ENCODE assay signal across 9 cellular contexts in genomic region chr14:104604461-104605449, GRCh38. TPM values are rescaled to one million over a fixed set of nuclear protein-coding genes. Genes with fewer than 3 reads are reported as not detected.
A peak's percentile ranks its signal among the peaks of the same experiment; 100 is the strongest.
DNase-seq lines count a peak whose midpoint lies in the region; ATAC-seq, FAIRE-seq and TF ChIP-seq lines count a peak whose summit lies in the region.
"Had no signal": no experiment of that assay in that cellular context is flagged by ENCODE, and none has a peak within 500 bp of the region (broad histone marks: within the 10 kb centered on the region; RNA-seq: fewer than 3 reads in every experiment).

TMEM179 (minus strand) TSS chr14:104604772; CDS start chr14:104604741, 31 bp downstream.

- in situ Hi-C loops in T47D (cut with HindIII; ENCODE audit: low pct_unique_long_range_greater_than_20kb, low sequenced_read_pairs) (no loop called here), K562 (cut with MboI) (no loop called here)

- H3K4me1 Mint-ChIP-seq in MCF 10A (ENCODE audit: insufficient read depth, unreplicated experiment) (peaks cover 5% of the 10 kb centered on the region), type B pancreatic cell (ENCODE audit: unreplicated experiment) (peaks cover 4% of the 10 kb centered on the region)

- no peaks in the 10 kb centered on the region for H3K79me2 ChIP-seq in K562 (ENCODE audit: control insufficient read depth, insufficient read depth, low read length)

- CTCF ChIA-PET in MCF 10A (lab: Yijun Ruan, JAX), result no interaction called here
- CTCF ChIA-PET in K562 (lab: Yijun Ruan, JAX; ENCODE audit: low intra/inter-chr PET ratio), result no interaction called here

- FAIRE-seq in K562 (lab: Jason Lieb, UNC), result no peak
- FAIRE-seq: G401.6 had no signal

- TF ChIP-seq RAD21 in K562 (CRISPR knock-in tag; conservative IDR thresholded peaks at IDR 0.05 in 1 of 2, IDR thresholded peaks at IDR 0.05 in 1 of 2), result no peak

- no peak within 1 kb of the TSS; a peak in 1 of 4 replicates for H3K9ac ChIP-seq in K562 (ENCODE audit: insufficient read depth in 1 of 2, low read depth in 2 of 2, low read length in 2 of 2)

- no peak within 1 kb of the TSS for H3K27ac ChIP-seq in K562 (ENCODE audit: extremely low read depth, low read depth, low read length)

- POLR2A ChIA-PET in MCF 10A (lab: Yijun Ruan, JAX) (no interaction called here), K562 (lab: Yijun Ruan, JAX) (interaction anchor here (0.6 kb wide), 2 partner anchors 9 to 28 kb away, joined by 3 read pairs; no protein-coding TSS in a partner anchor)

- H3K4me3 Mint-ChIP-seq in MCF 10A (ENCODE audit: unreplicated experiment) (no peak within 1 kb of the TSS), type B pancreatic cell (peak within 1 kb of the TSS; percentile 85)

- no peaks in the 10 kb centered on the region for H3K36me3 ChIP-seq in K562 (ENCODE audit: control insufficient read depth, insufficient read depth, low read length)

- no peaks in the 10 kb centered on the region for H3K36me3 Mint-ChIP-seq in MCF 10A (ENCODE audit: insufficient read depth, unreplicated experiment)
- no peaks in the 10 kb centered on the region for H3K36me3 Mint-ChIP-seq in type B pancreatic cell

- peak; percentile 97 for ATAC-seq in K562

- H3K9me3 Mint-ChIP-seq in MCF 10A (ENCODE audit: unreplicated experiment) (no peaks in the 10 kb centered on the region), type B pancreatic cell (no peaks in the 10 kb centered on the region)

- peaks cover 3 to 20% of the 10 kb centered on the region in 2 experiments; a peak in 3 of 5 replicates for H3K27me3 ChIP-seq in K562 (ENCODE audit: control insufficient read depth in 2 of 2, insufficient read depth in 2 of 2, low read length in 2 of 2)

- WGBS in K562 (ENCODE audit: insufficient coverage, low coverage, missing lambda C conversion rate), result 11% methylated on average over 25 of the region's 91 CpGs

- H3K27me3 Mint-ChIP-seq in MCF 10A (ENCODE audit: insufficient read depth, unreplicated experiment) (peaks cover 88% of the 10 kb centered on the region), type B pancreatic cell (peaks cover 70% of the 10 kb centered on the region)

- DNase-seq in T47D (ENCODE audit: low read depth in 1 of 2, low spot score in 1 of 2) (peak; percentile 67 to 68), MCF 10A (ENCODE audit: unreplicated experiment) (no peak), K562 (ENCODE audit: extremely low read depth in 1 of 4, low spot score in 3 of 4) (peak; percentile 55 to 84 (median 74)), iris pigment epithelial cell (ENCODE audit: low read depth) (peak; percentile 31), type B pancreatic cell (ENCODE audit: extremely low spot score, unreplicated experiment) (peak; percentile 79), kidney glomerular epithelial cell (lab: John Stamatoyannopoulos, UW) (no peak), NCI-H1694 treated with DMSO at 0.1 percent for 48 hours (lab: John Stamatoyannopoulos, UW) (no peak), A172 (ENCODE audit: low spot score) (no peak)

- TF ChIP-seq CTCF in MCF 10A (IDR thresholded peaks at IDR 0.05; ENCODE audit: unreplicated experiment) (no peak), K562 (IDR thresholded peaks at IDR 0.05 in 2 of 3, conservative IDR thresholded peaks at IDR 0.05 in 1 of 3; ENCODE audit: insufficient read depth in 2 of 3, low read depth in 1 of 3, low read length in 3 of 3) (no peak), type B pancreatic cell (conservative IDR thresholded peaks at IDR 0.05) (no peak)

- no peak for TF ChIP-seq EP300 in K562 (IDR thresholded peaks at IDR 0.05; ENCODE audit: low read length)

- intact Hi-C loops in MCF 10A (cut with micrococcal nuclease), result no loop called here
- intact Hi-C loops in K562 (cut with micrococcal nuclease), result no loop called here

- no peaks in the 10 kb centered on the region for H3K9me1 ChIP-seq in K562 (ENCODE audit: control insufficient read depth, insufficient read depth, low read length)

- H3K27ac Mint-ChIP-seq in MCF 10A (ENCODE audit: low read depth, unreplicated experiment) (no peak within 1 kb of the TSS), type B pancreatic cell (peak within 1 kb of the TSS; percentile 71)

- peaks cover 0 to 15% of the 10 kb centered on the region in 2 experiments; a peak in 2 of 5 replicates for H3K4me1 ChIP-seq in K562 (replicated peaks in 1 of 2; ENCODE audit: control insufficient read depth in 2 of 2, insufficient read depth in 2 of 2, low read length in 2 of 2)

- no peak within 1 kb of the TSS for H3K4me3 ChIP-seq in K562

- TF ChIP-seq POLR2A in K562 (conservative IDR thresholded peaks at IDR 0.05), result no peak

- BruUV-seq in MCF 10A (replicated peaks; lab: Mats Ljungman, UMichigan), result no TSS peak
- BruUV-seq in K562 (replicated peaks; lab: Mats Ljungman, UMichigan), result no TSS peak

- H2AFZ ChIP-seq in K562 (ENCODE audit: low read depth, low read length), result 0 out of 2 replicates have a peak within 1 kb of the TSS, but pooled peaks have one; percentile 40

- no peaks in the 10 kb centered on the region for H4K20me1 ChIP-seq in K562 (replicated peaks; ENCODE audit: control insufficient read depth, insufficient read depth, low read length)

- H3K4me2 ChIP-seq in K562 (ENCODE audit: insufficient read depth, low read length), result peak within 1 kb of the TSS; percentile 11; the same call in 1 of the 2 replicates

- no peaks in the 10 kb centered on the region for H3K9me3 ChIP-seq in K562 (replicated peaks; ENCODE audit: control insufficient read depth, insufficient read depth, low read depth, low read length)

TF ChIP-seq in K562, 482 proteins besides CTCF, POLR2A, EP300 and RAD21 (continues in another document):
- TF ChIP-seq E2F4 (CRISPR knock-in tag; IDR thresholded peaks at IDR 0.05; ENCODE audit: low read depth), result peak; percentile 74; the same call in 1 of the 2 replicates
- no peak for TF ChIP-seq PHB (CRISPR knock-in tag; IDR thresholded peaks at IDR 0.05)
- no peak for TF ChIP-seq KDM4B (IDR thresholded peaks at IDR 0.05; ENCODE audit: borderline replicate concordance in 2 of 2, low read depth in 1 of 2)
- TF ChIP-seq RB1 (IDR thresholded peaks at IDR 0.05; ENCODE audit: low read depth), result peak; percentile 98
- TF ChIP-seq ETV6 (IDR thresholded peaks at IDR 0.05; ENCODE audit: borderline replicate concordance in 1 of 2, low read depth in 2 of 2, low read length in 1 of 2), result no peak
- TF ChIP-seq ETV6 (CRISPR knock-in tag; IDR thresholded peaks at IDR 0.05; ENCODE audit: borderline replicate concordance), result peak; percentile 59; the same call in 1 of the 2 replicates
- no peak for TF ChIP-seq MCM7 (IDR thresholded peaks at IDR 0.05)

RNA-seq across cellular contexts. Expression of gene TMEM179, which starts in this region (rescaled TPM):
- total RNA-seq in MCF 10A (2022), result not detected in 2 replicates
- total RNA-seq in K562 (2011; cell fraction: chromatin; rRNA removed; ENCODE audit: low replicate concordance), result 0.19 TPM in 1 of 2 replicates, not detected in the other
- not detected in 2 replicates for total RNA-seq in K562 (2011; cell fraction: nucleolus; rRNA removed)
- total RNA-seq in K562 (2011; cell fraction: nucleoplasm; rRNA removed), result not detected in 2 replicates
- not detected in 2 replicates for total RNA-seq in K562 (2014; rRNA removed)
- not detected in 2 replicates for total RNA-seq in K562 (2014; rRNA removed; fragmentation: Illumina TruSeq; extraction: Trizol)
- not detected in 2 replicates for total RNA-seq in K562 (2015; rRNA removed; fragmentation: Illumina TruSeq; extraction: Trizol)
- total RNA-seq in K562 (2021), result not detected in 2 replicates
- not detected in 2 replicates for polyA plus RNA-seq in K562 (2011; rRNA removed)
- 0.18 TPM in 1 of 2 replicates, not detected in the other for polyA plus RNA-seq in K562 (2011; cell fraction: cytosol; rRNA removed)
- 0.18 TPM in 1 of 2 replicates, not detected in the other for polyA plus RNA-seq in K562 (2011; cell fraction: nucleus; rRNA removed)
- polyA plus RNA-seq in K562 (2012), result 0.05 and 0.18 TPM in 2 replicates
- not detected in 2 replicates for polyA plus RNA-seq in K562 (2014; fragmentation: Illumina TruSeq; extraction: Trizol)
- polyA plus RNA-seq in K562 (2014; fragmentation: Nextera tagmentation; extraction: Ambion mirVana), result not detected
- not detected in 2 replicates for polyA plus RNA-seq in K562 (2014; rRNA removed)
- 1.1 TPM in 1 of 2 replicates, not detected in the other for polyA minus RNA-seq in K562 (2011; rRNA and poly(A)+ RNA removed)
- not detected in 2 replicates for polyA minus RNA-seq in K562 (2011; cell fraction: cytosol; rRNA and poly(A)+ RNA removed)
- not detected in 2 replicates for polyA minus RNA-seq in K562 (2011; cell fraction: nucleus; rRNA and poly(A)+ RNA removed)
- total RNA-seq in type B pancreatic cell (ENCODE audit: low replicate concordance), result 5.6 and 9.0 TPM in 2 replicates
- total RNA-seq in A172 (2014; rRNA removed; shearing (Covaris generic)), result 0.43 TPM in 1 of 2 replicates, not detected in the other

Comparison
In these comparisons a context has a peak if more than half of its experiments do, and no peak if none do; other contexts are left out.
1. DNase-seq: peak in T47D (2 of 2), K562 (4 of 4), iris pigment epithelial cell (single experiment) and type B pancreatic cell (single experiment); none in MCF 10A (single experiment), kidney glomerular epithelial cell (single experiment), NCI-H1694 treated with DMSO at 0.1 percent for 48 hours (single experiment) and A172 (single experiment).